ENCODE assay signal across 9 cellular contexts in the genomic region with DNA sequence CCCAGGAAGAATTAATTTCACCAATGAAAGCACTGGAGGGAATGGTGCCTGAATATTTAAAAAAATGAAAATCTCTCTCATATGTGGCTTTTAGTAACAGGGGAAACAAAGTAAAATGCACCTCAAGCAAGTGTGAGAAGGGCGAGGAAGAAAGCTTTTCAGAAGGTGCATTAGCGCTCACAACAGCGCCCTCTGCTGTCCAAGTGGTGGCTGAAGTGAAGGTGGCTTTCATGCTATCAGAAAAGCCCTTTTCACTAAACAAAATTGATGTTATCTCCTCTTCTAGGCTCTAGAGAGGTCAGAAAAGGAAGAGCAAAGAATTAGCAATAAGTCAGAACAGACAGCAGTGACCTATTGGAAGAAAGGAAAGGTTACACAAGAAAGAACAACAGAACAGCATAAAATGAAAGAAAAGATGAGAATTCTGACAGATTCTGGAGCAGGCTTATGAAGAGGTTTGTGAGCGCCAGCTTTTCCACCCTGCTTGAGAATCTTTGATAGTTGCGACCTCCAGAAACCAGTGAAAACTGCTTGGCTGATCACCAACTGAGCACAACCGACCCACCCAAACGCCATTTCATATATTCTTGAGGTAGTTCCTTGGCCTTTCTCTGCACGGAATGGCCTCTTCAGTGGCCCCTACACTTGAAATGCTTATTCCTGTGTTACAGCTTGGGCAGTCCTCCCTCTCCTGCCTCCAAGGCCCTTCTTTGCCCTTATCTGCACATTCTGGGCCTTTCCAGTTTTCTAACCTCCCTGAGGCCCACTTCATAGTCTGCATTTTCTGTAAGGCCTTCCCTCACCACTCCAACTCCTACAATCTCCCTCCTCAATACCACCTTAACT. TPM values are rescaled to one million over a fixed set of nuclear protein-coding genes. Genes with fewer than 3 reads are reported as not detected.
A peak's percentile ranks its signal among the peaks of the same experiment; 100 is the strongest.
DNase-seq lines count a peak whose midpoint lies in the region; ATAC-seq and TF ChIP-seq lines count a peak whose summit lies in the region.
"Had no signal": no experiment of that assay in that cellular context is flagged by ENCODE, and none has a peak within 500 bp of the region (broad histone marks: within the 10 kb centered on the region; RNA-seq: fewer than 3 reads in every experiment).

No MANE protein-coding gene starts in this region.

- peaks cover 6% of the 10 kb centered on the region; the same call in 1 of the 2 replicates for H3K4me1 Mint-ChIP-seq in WTC11

- peak; percentile 69 for DNase-seq in DMS53 (lab: John Stamatoyannopoulos, UW)
- DNase-seq in NAMALWA (ENCODE audit: low spot score): peak; percentile 76
- DNase-seq in WTC11 (ENCODE audit: low spot score): peak; percentile 80
- peak in 38 of 61 donors; percentile 4 to 69 (median 24) for DNase-seq in caudate nucleus (lab: John Stamatoyannopoulos, UW)
- peak; percentile 46 to 81 for DNase-seq in left lung
- DNase-seq in stimulated activated CD4-positive, alpha-beta T cell treated with anti-CD3 and anti-CD28 coated beads, TNF-alpha, amount 100 ng/mL, for 1 hour (ENCODE audit: low read depth in 3 of 3, low spot score in 1 of 3): peak; percentile 35 to 65 (median 38)
- DNase-seq in mesenteric fat pad (ENCODE audit: low spot score): no peak

- H3K9me3 ChIP-seq in left lung: no peaks in the 10 kb centered on the region

- intact Hi-C loops in left lung (cut with DNase I): no loop called here

- no peak overlapping the region for H3K4me3 Mint-ChIP-seq in WTC11
- H3K4me3 Mint-ChIP-seq: dendritic cell treated with granulocyte-macrophage colony-stimulating factor and Interleukin-4, amounts not matched to agents 40 ng/mL and 50 ng/mL, for 4 days had no signal

- POLR2A ChIA-PET in WTC11 (lab: Charles Lee): no interaction called here

- no peaks in the 10 kb centered on the region for H3K27me3 Mint-ChIP-seq in WTC11 (ENCODE audit: low read depth)
- H3K27me3 Mint-ChIP-seq: dendritic cell treated with granulocyte-macrophage colony-stimulating factor and Interleukin-4, amounts not matched to agents 40 ng/mL and 50 ng/mL, for 4 days had no signal

- H3K36me3 Mint-ChIP-seq in WTC11: 0 out of 2 replicates have a peak, but pooled peaks cover 8% of the 10 kb centered on the region

- H3K4me3 ChIP-seq in left lung: no peak overlapping the region

- H3K9me3 Mint-ChIP-seq in WTC11: no peaks in the 10 kb centered on the region
- H3K9me3 Mint-ChIP-seq: dendritic cell treated with granulocyte-macrophage colony-stimulating factor and Interleukin-4, amounts not matched to agents 40 ng/mL and 50 ng/mL, for 4 days had no signal

- H3K27me3 ChIP-seq in left lung: no peaks in the 10 kb centered on the region

- peaks cover 0 to 8% of the 10 kb centered on the region in 2 donors for H3K36me3 ChIP-seq in left lung

- CTCF ChIA-PET in WTC11 (lab: Charles Lee): interaction anchor here (0.5 to 3.4 kb wide), 16 partner anchors 8 to 756 kb away, joined by 3 to 14 read pairs (median 4); a partner anchor contains a TSS

- H3K27ac ChIP-seq in caudate nucleus (ENCODE audit: low read depth, low read length) (no peak overlapping the region), left lung (no peak overlapping the region)

- no peak overlapping the region for H3K27ac Mint-ChIP-seq in WTC11
- H3K27ac Mint-ChIP-seq: dendritic cell treated with granulocyte-macrophage colony-stimulating factor and Interleukin-4, amounts not matched to agents 40 ng/mL and 50 ng/mL, for 4 days had no signal

- no peaks in the 10 kb centered on the region for H3K4me1 ChIP-seq in left lung

- TF ChIP-seq CTCF in WTC11 (IDR thresholded peaks at IDR 0.05): peak; percentile 93
- peak; percentile 83 to 84 for TF ChIP-seq CTCF in left lung (IDR thresholded peaks at IDR 0.05)

- ATAC-seq in GM21717 (IDR thresholded peaks at IDR 0.05; ENCODE audit: unreplicated experiment) (peak; percentile 76), WTC11 (peak; percentile 67), left lung (peak; percentile 78)

TF ChIP-seq in WTC11, 78 proteins besides CTCF, POLR2A, EP300 and RAD21 (continues in another document):
- TF ChIP-seq SP1 (CRISPR knock-in tag; conservative IDR thresholded peaks at IDR 0.05): no peak
- no peak for TF ChIP-seq ETV6 (CRISPR knock-in tag; IDR thresholded peaks at IDR 0.05)
- TF ChIP-seq NFE2L1 (CRISPR knock-in tag; IDR thresholded peaks at IDR 0.05): no peak
- TF ChIP-seq, protein P1, sequence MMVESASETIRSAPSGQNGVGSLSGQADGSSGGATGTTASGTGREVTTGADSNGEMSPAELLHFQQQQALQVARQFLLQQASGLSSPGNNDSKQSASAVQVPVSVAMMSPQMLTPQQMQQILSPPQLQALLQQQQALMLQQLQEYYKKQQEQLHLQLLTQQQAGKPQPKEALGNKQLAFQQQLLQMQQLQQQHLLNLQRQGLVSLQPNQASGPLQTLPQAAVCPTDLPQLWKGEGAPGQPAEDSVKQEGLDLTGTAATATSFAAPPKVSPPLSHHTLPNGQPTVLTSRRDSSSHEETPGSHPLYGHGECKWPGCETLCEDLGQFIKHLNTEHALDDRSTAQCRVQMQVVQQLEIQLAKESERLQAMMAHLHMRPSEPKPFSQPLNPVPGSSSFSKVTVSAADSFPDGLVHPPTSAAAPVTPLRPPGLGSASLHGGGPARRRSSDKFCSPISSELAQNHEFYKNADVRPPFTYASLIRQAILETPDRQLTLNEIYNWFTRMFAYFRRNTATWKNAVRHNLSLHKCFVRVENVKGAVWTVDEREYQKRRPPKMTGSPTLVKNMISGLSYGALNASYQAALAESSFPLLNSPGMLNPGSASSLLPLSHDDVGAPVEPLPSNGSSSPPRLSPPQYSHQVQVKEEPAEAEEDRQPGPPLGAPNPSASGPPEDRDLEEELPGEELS (CRISPR knock-in tag; IDR thresholded peaks at IDR 0.05): no peak
- TF ChIP-seq GRHL2 (CRISPR knock-in tag; IDR thresholded peaks at IDR 0.05; ENCODE audit: insufficient replicate concordance, severe bottlenecking): no peak
- no peak; the same call in 1 of the 2 replicates for TF ChIP-seq GABPB1 (CRISPR knock-in tag; IDR thresholded peaks at IDR 0.05)
- TF ChIP-seq, protein P2, sequence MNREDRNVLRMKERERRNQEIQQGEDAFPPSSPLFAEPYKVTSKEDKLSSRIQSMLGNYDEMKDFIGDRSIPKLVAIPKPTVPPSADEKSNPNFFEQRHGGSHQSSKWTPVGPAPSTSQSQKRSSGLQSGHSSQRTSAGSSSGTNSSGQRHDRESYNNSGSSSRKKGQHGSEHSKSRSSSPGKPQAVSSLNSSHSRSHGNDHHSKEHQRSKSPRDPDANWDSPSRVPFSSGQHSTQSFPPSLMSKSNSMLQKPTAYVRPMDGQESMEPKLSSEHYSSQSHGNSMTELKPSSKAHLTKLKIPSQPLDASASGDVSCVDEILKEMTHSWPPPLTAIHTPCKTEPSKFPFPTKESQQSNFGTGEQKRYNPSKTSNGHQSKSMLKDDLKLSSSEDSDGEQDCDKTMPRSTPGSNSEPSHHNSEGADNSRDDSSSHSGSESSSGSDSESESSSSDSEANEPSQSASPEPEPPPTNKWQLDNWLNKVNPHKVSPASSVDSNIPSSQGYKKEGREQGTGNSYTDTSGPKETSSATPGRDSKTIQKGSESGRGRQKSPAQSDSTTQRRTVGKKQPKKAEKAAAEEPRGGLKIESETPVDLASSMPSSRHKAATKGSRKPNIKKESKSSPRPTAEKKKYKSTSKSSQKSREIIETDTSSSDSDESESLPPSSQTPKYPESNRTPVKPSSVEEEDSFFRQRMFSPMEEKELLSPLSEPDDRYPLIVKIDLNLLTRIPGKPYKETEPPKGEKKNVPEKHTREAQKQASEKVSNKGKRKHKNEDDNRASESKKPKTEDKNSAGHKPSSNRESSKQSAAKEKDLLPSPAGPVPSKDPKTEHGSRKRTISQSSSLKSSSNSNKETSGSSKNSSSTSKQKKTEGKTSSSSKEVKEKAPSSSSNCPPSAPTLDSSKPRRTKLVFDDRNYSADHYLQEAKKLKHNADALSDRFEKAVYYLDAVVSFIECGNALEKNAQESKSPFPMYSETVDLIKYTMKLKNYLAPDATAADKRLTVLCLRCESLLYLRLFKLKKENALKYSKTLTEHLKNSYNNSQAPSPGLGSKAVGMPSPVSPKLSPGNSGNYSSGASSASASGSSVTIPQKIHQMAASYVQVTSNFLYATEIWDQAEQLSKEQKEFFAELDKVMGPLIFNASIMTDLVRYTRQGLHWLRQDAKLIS (CRISPR knock-in tag; IDR thresholded peaks at IDR 0.05; ENCODE audit: borderline replicate concordance): no peak
- TF ChIP-seq, protein P3, sequence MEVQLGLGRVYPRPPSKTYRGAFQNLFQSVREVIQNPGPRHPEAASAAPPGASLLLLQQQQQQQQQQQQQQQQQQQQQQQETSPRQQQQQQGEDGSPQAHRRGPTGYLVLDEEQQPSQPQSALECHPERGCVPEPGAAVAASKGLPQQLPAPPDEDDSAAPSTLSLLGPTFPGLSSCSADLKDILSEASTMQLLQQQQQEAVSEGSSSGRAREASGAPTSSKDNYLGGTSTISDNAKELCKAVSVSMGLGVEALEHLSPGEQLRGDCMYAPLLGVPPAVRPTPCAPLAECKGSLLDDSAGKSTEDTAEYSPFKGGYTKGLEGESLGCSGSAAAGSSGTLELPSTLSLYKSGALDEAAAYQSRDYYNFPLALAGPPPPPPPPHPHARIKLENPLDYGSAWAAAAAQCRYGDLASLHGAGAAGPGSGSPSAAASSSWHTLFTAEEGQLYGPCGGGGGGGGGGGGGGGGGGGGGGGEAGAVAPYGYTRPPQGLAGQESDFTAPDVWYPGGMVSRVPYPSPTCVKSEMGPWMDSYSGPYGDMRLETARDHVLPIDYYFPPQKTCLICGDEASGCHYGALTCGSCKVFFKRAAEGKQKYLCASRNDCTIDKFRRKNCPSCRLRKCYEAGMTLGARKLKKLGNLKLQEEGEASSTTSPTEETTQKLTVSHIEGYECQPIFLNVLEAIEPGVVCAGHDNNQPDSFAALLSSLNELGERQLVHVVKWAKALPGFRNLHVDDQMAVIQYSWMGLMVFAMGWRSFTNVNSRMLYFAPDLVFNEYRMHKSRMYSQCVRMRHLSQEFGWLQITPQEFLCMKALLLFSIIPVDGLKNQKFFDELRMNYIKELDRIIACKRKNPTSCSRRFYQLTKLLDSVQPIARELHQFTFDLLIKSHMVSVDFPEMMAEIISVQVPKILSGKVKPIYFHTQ (CRISPR knock-in tag; IDR thresholded peaks at IDR 0.05): no peak
- TF ChIP-seq, protein P4, sequence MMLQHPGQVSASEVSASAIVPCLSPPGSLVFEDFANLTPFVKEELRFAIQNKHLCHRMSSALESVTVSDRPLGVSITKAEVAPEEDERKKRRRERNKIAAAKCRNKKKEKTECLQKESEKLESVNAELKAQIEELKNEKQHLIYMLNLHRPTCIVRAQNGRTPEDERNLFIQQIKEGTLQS (CRISPR knock-in tag; conservative IDR thresholded peaks at IDR 0.05): no peak
- no peak for TF ChIP-seq NR1H2 (CRISPR knock-in tag; IDR thresholded peaks at IDR 0.05)
- no peak for TF ChIP-seq ATF1 (CRISPR knock-in tag; IDR thresholded peaks at IDR 0.05)
- no peak for TF ChIP-seq TEAD4 (CRISPR knock-in tag; IDR thresholded peaks at IDR 0.05)
- no peak for TF ChIP-seq ZNF232 (CRISPR knock-in tag; IDR thresholded peaks at IDR 0.05)
- no peak for TF ChIP-seq CREM (CRISPR knock-in tag; IDR thresholded peaks at IDR 0.05)

RNA-seq across cellular contexts. Expression of a gene that starts 45.3 kb away (rescaled TPM):
- total RNA-seq in WTC11 (2021) (not detected in 3 replicates), left lung (not detected), mesenteric fat pad (not detected)
